10 cellular contexts compared by ENCODE assay signal in genomic region chr3:11159421-11159904, GRCh38. TPM values are rescaled to one million over a fixed set of nuclear protein-coding genes. Genes with fewer than 3 reads are reported as not detected.
A peak's percentile ranks its signal among the peaks of the same experiment; 100 is the strongest.
DNase-seq lines count a peak whose midpoint lies in the region; ATAC-seq and TF ChIP-seq lines count a peak whose summit lies in the region.
"Had no signal": no experiment of that assay in that cellular context is flagged by ENCODE, and none has a peak within 500 bp of the region (broad histone marks: within the 10 kb centered on the region; RNA-seq: fewer than 3 reads in every experiment).

No MANE protein-coding gene starts in this region.

- H3K9me3 Mint-ChIP-seq in activated T-helper 2 cell treated with anti-CD3 and anti-CD28 coated beads, Interferon-gamma antibody, Interleukin-2, Interleukin-4, amounts not matched to agents 10 μg/mL and 5 μg/mL and 100 μg/mL, durations not matched to agents 14 hours and 24 hours and 36 hours: no peaks in the 10 kb centered on the region
- H3K9me3 Mint-ChIP-seq: IgD-negative memory B cell had no signal

- DNase-seq in OCI-M1 (lab: John Stamatoyannopoulos, UW) (peak; percentile 31), fibroblast of pulmonary artery (ENCODE audit: low read depth) (peak; percentile 91), germinal center (ENCODE audit: low spot score) (no peak)
- no peak for DNase-seq in activated T-helper 2 cell treated with anti-CD3 and anti-CD28 coated beads, Interferon-gamma antibody, Interleukin-2, Interleukin-4, amounts not matched to agents 10 μg/mL and 5 μg/mL and 100 μg/mL, durations not matched to agents 14 hours and 24 hours and 36 hours (ENCODE audit: low spot score)
- DNase-seq: NCI-H510A treated with DMSO at 0.1 percent for 48 hours had no signal

- H4K20me1 ChIP-seq in BLaER1 treated with 17β-estradiol and CSF1 and Interleukin-3, amounts not matched to agents 10 nM and 100 nM: peaks cover 0 to 24% (median 4%) of the 10 kb centered on the region in 11 experiments; a peak in 6 of 22 replicates

- H3K4me2 ChIP-seq in BLaER1 treated with 17β-estradiol and CSF1 and Interleukin-3, amounts not matched to agents 10 nM and 100 nM: peak overlapping the region; percentile 23 to 96 (median 64); a peak in 21 of 22 replicates

- intact Hi-C loops in activated T-helper 2 cell treated with anti-CD3 and anti-CD28 coated beads, Interferon-gamma antibody, Interleukin-2, Interleukin-4, amounts not matched to agents 10 μg/mL and 5 μg/mL and 100 μg/mL, durations not matched to agents 14 hours and 24 hours and 36 hours (cut with micrococcal nuclease): no loop called here

- peaks cover 65% of the 10 kb centered on the region for H3K27me3 Mint-ChIP-seq in activated T-helper 2 cell treated with anti-CD3 and anti-CD28 coated beads, Interferon-gamma antibody, Interleukin-2, Interleukin-4, amounts not matched to agents 10 μg/mL and 5 μg/mL and 100 μg/mL, durations not matched to agents 14 hours and 24 hours and 36 hours (ENCODE audit: low read depth)

- ATAC-seq in GM21526 (IDR thresholded peaks at IDR 0.05; ENCODE audit: low FRiP score, unreplicated experiment): no peak
- no peak for ATAC-seq in GM21360 (IDR thresholded peaks at IDR 0.05; ENCODE audit: unreplicated experiment)

- no peak overlapping the region for H3K27ac Mint-ChIP-seq in activated T-helper 2 cell treated with anti-CD3 and anti-CD28 coated beads, Interferon-gamma antibody, Interleukin-2, Interleukin-4, amounts not matched to agents 10 μg/mL and 5 μg/mL and 100 μg/mL, durations not matched to agents 14 hours and 24 hours and 36 hours
- H3K27ac Mint-ChIP-seq: IgD-negative memory B cell had no signal

- H3K4me3 ChIP-seq in BLaER1 treated with 17β-estradiol and CSF1 and Interleukin-3, amounts not matched to agents 10 nM and 100 nM: 0 out of 20 replicates have a peak overlapping the region, but pooled peaks of 1 of the 10 experiments have one; percentile 1
- H3K4me3 ChIP-seq in fibroblast of pulmonary artery (replicated peaks; ENCODE audit: low read depth, low read length) (no peak overlapping the region), rectal smooth muscle tissue (ENCODE audit: low read length) (no peak overlapping the region)

- no peaks in the 10 kb centered on the region for H3K36me3 Mint-ChIP-seq in activated T-helper 2 cell treated with anti-CD3 and anti-CD28 coated beads, Interferon-gamma antibody, Interleukin-2, Interleukin-4, amounts not matched to agents 10 μg/mL and 5 μg/mL and 100 μg/mL, durations not matched to agents 14 hours and 24 hours and 36 hours (ENCODE audit: low read depth)

- TF ChIP-seq CTCF in fibroblast of pulmonary artery (IDR thresholded peaks at IDR 0.05; ENCODE audit: low read length, missing control alignments): peak; percentile 37

- peak overlapping the region in 6 of 11 experiments; percentile 40 to 72 (median 64); a peak in 12 of 22 replicates for H3K27ac ChIP-seq in BLaER1 treated with 17β-estradiol and CSF1 and Interleukin-3, amounts not matched to agents 10 nM and 100 nM
- H3K27ac ChIP-seq in rectal smooth muscle tissue (ENCODE audit: low read depth, low read length): peak overlapping the region; percentile 16

- H3K27me3 ChIP-seq in BLaER1 treated with 17β-estradiol and CSF1 and Interleukin-3, amounts not matched to agents 10 nM and 100 nM: peaks cover 9 to 39% (median 35%) of the 10 kb centered on the region in 11 experiments; a peak in 21 of 22 replicates
- H3K27me3 ChIP-seq in rectal smooth muscle tissue (ENCODE audit: control insufficient read depth, insufficient read depth, low read length): no peaks in the 10 kb centered on the region

- H3K9me3 ChIP-seq in BLaER1 treated with 17β-estradiol and CSF1 and Interleukin-3, amounts not matched to agents 10 nM and 100 nM (replicated peaks in 1 of 11): no peaks in the 10 kb centered on the region; a peak in 1 of 22 replicates

- peaks cover 6% of the 10 kb centered on the region for H3K4me1 Mint-ChIP-seq in activated T-helper 2 cell treated with anti-CD3 and anti-CD28 coated beads, Interferon-gamma antibody, Interleukin-2, Interleukin-4, amounts not matched to agents 10 μg/mL and 5 μg/mL and 100 μg/mL, durations not matched to agents 14 hours and 24 hours and 36 hours (ENCODE audit: low read depth)

- no peak overlapping the region for H3K4me3 Mint-ChIP-seq in activated T-helper 2 cell treated with anti-CD3 and anti-CD28 coated beads, Interferon-gamma antibody, Interleukin-2, Interleukin-4, amounts not matched to agents 10 μg/mL and 5 μg/mL and 100 μg/mL, durations not matched to agents 14 hours and 24 hours and 36 hours (ENCODE audit: low read depth)

- peak overlapping the region in 4 of 11 experiments; percentile 20 to 32 (median 25); a peak in 5 of 22 replicates for H3K9ac ChIP-seq in BLaER1 treated with 17β-estradiol and CSF1 and Interleukin-3, amounts not matched to agents 10 nM and 100 nM
- no peak overlapping the region for H3K9ac ChIP-seq in rectal smooth muscle tissue (ENCODE audit: low read length)

- H3K4me1 ChIP-seq in BLaER1 treated with 17β-estradiol and CSF1 and Interleukin-3, amounts not matched to agents 10 nM and 100 nM: peaks cover 11 to 73% (median 27%) of the 10 kb centered on the region in 10 experiments; a peak in 18 of 20 replicates
- peaks cover 7% of the 10 kb centered on the region for H3K4me1 ChIP-seq in rectal smooth muscle tissue (ENCODE audit: control insufficient read depth, insufficient read depth, low read length)

- peaks cover 0 to 10% (median 0%) of the 10 kb centered on the region in 11 experiments; a peak in 2 of 22 replicates for H3K36me3 ChIP-seq in BLaER1 treated with 17β-estradiol and CSF1 and Interleukin-3, amounts not matched to agents 10 nM and 100 nM
- no peaks in the 10 kb centered on the region for H3K36me3 ChIP-seq in rectal smooth muscle tissue (ENCODE audit: control insufficient read depth, insufficient read depth, low read length)

RNA-seq across cellular contexts. Expression of gene HRH1, which starts 5.2 kb away (rescaled TPM):
- 0.99 and 1.3 TPM in 2 replicates for total RNA-seq in activated T-helper 2 cell treated with anti-CD3 and anti-CD28 coated beads, Interferon-gamma antibody, Interleukin-2, Interleukin-4, amounts not matched to agents 10 μg/mL and 5 μg/mL and 100 μg/mL, durations not matched to agents 14 hours and 24 hours and 36 hours

Comparison
In these comparisons a context has a peak if more than half of its experiments do, and no peak if none do; other contexts are left out.
1. DNase-seq: peak in OCI-M1 (single experiment) and fibroblast of pulmonary artery (single experiment); none in activated T-helper 2 cell treated with anti-CD3 and anti-CD28 coated beads, Interferon-gamma antibody, Interleukin-2, Interleukin-4, amounts not matched to agents 10 μg/mL and 5 μg/mL and 100 μg/mL, durations not matched to agents 14 hours and 24 hours and 36 hours (single experiment) and germinal center (single experiment).